33 cellular contexts compared by ENCODE assay signal in the genomic region with DNA sequence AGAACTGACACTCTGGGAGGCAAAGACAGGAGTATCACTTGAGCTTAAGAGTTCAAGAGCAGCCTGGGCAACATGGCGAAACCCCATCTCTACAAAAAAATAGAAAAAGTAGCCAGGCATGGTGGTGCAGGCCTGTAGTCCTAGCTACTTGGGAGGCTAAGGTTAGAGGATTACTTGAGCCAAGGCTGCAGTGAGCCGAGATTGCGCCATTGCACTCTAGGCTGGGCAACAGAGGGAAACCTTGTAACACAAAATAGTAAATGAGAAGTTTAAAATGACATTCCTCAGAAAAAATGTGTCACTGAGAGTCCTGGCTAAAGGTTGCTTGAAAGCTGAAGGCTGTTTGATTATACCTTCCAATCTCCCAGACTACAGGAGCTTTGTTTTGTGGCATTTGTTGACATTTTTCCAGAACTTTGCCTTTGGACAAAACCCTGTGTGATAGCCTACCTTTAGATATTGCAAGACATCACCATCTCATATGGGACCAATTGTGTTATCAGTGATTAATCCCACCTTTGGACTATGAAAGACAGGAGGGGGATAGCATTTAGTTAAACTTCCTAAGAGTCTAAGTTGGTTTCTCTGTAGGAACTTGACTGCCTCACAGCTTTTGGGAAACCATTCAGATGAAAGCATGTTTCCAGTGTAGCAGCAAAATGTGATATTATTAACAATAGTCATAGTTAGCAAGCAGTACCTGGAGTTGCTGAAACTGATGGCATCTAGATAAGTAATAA. TPM values are rescaled to one million over a fixed set of nuclear protein-coding genes. Genes with fewer than 3 reads are reported as not detected.
A peak's percentile ranks its signal among the peaks of the same experiment; 100 is the strongest.
DNase-seq lines count a peak whose midpoint lies in the region; ATAC-seq, FAIRE-seq and TF ChIP-seq lines count a peak whose summit lies in the region.
"Had no signal": no experiment of that assay in that cellular context is flagged by ENCODE, and none has a peak within 500 bp of the region (broad histone marks: within the 10 kb centered on the region; RNA-seq: fewer than 3 reads in every experiment).

No MANE protein-coding gene starts in this region.

- H3K27me3 Mint-ChIP-seq in activated naive CD4-positive, alpha-beta T cell treated with anti-CD3 and anti-CD28 coated beads, Interleukin-2, amount 50 U/mL, for 24 hours = no peaks in the 10 kb centered on the region
- no peaks in the 10 kb centered on the region for H3K27me3 Mint-ChIP-seq in IgD-negative memory B cell
- H3K27me3 Mint-ChIP-seq in endodermal cell (ENCODE audit: insufficient read depth) = no peaks in the 10 kb centered on the region

- no peaks in the 10 kb centered on the region for H3K9me3 Mint-ChIP-seq in activated naive CD4-positive, alpha-beta T cell treated with anti-CD3 and anti-CD28 coated beads, Interleukin-2, amount 50 U/mL, for 24 hours
- H3K9me3 Mint-ChIP-seq in IgD-negative memory B cell (no peaks in the 10 kb centered on the region), endodermal cell (no peaks in the 10 kb centered on the region)
- H3K9me3 Mint-ChIP-seq: H9 had no signal

- H3K27me3 ChIP-seq in endodermal cell (ENCODE audit: control insufficient read depth, insufficient read depth, low read length, poor library complexity, severe bottlenecking) (no peaks in the 10 kb centered on the region), skeletal muscle tissue (ENCODE audit: control insufficient read depth in 3 of 3, insufficient read depth in 3 of 3, low read length in 3 of 3) (no peaks in the 10 kb centered on the region)
- H3K27me3 ChIP-seq: esophagus squamous epithelium, foreskin keratinocyte, heart left ventricle, upper lobe of left lung had no signal

- H3K27ac Mint-ChIP-seq in activated naive CD4-positive, alpha-beta T cell treated with anti-CD3 and anti-CD28 coated beads, Interleukin-2, amount 50 U/mL, for 24 hours = peak overlapping the region; percentile 66
- peak overlapping the region in 2 of 3 donors; percentile 13 to 47 for H3K27ac Mint-ChIP-seq in IgD-negative memory B cell
- no peak overlapping the region for H3K27ac Mint-ChIP-seq in endodermal cell

- H3K9me3 ChIP-seq in endodermal cell (ENCODE audit: control insufficient read depth, low read length) = no peaks in the 10 kb centered on the region
- H3K9me3 ChIP-seq in skeletal muscle tissue (ENCODE audit: control insufficient read depth in 3 of 3, low read length in 3 of 3) = no peaks in the 10 kb centered on the region
- H3K9me3 ChIP-seq: esophagus squamous epithelium, heart left ventricle, upper lobe of left lung had no signal

- no peak for FAIRE-seq in RCC 7860 (lab: Jason Lieb, UNC)
- FAIRE-seq: A204.1, endometrium, GM18507, HTR-8/SVneo, kidney had no signal

- WGBS in endodermal cell (ENCODE audit: insufficient coverage in 1 of 2, insufficient read length in 1 of 2), 2 experiments = 89 to 96% methylated on average over 2 to 3 of the region's 3 CpGs

- DNase-seq in activated naive CD4-positive, alpha-beta T cell treated with Interleukin-2 at 50 U/mL for 16 hours = no peak
- DNase-seq in endodermal cell (no peak), NCI-H2196 treated with DMSO at 0.1 percent for 48 hours (lab: John Stamatoyannopoulos, UW; ENCODE audit: unreplicated experiment) (no peak), RCC 7860 (ENCODE audit: low spot score) (no peak)
- DNase-seq: activated effector memory CD4-positive, alpha-beta T cell treated with anti-CD3 and anti-CD28 coated beads, Interleukin-2, amount 50 U/mL, for 16 hours; dermis blood vessel endothelial cell; DMS 273 treated with DMSO at 0.1 percent for 48 hours; EL; esophagus squamous epithelium; foreskin keratinocyte; H9; heart left ventricle; KG1; kidney; NCI-H1417 treated with DMSO at 0.1 percent for 48 hours; NCI-H2081; NCI-H226; NCI-H526 treated with DMSO at 0.1 percent for 48 hours; PC-9; stimulated activated CD4-positive, alpha-beta T cell treated with anti-CD3 and anti-CD28 coated beads, Interleukin-15, amount 100 ng/mL, for 24 hours; stimulated activated CD4-positive, alpha-beta T cell treated with anti-CD3 and anti-CD28 coated beads, Interleukin-4, amount 100 ng/mL, for 4 hours; T-helper 2 cell; upper lobe of left lung had no signal

- H3K4me1 ChIP-seq in endodermal cell (ENCODE audit: control insufficient read depth, insufficient read depth, low read length) = peaks cover 6% of the 10 kb centered on the region
- H3K4me1 ChIP-seq in skeletal muscle tissue (ENCODE audit: control insufficient read depth in 3 of 3, insufficient read depth in 3 of 3, low read length in 3 of 3) = peaks cover 40 to 54% (median 46%) of the 10 kb centered on the region in 3 donors

- H3K36me3 Mint-ChIP-seq in activated naive CD4-positive, alpha-beta T cell treated with anti-CD3 and anti-CD28 coated beads, Interleukin-2, amount 50 U/mL, for 24 hours = peaks cover 15% of the 10 kb centered on the region
- H3K36me3 Mint-ChIP-seq in IgD-negative memory B cell (peaks cover 3% of the 10 kb centered on the region), endodermal cell (ENCODE audit: low read depth) (peaks cover 52% of the 10 kb centered on the region)

- H3K36me3 ChIP-seq in endodermal cell (ENCODE audit: control insufficient read depth, insufficient read depth, low read length) (peaks cover 57% of the 10 kb centered on the region), skeletal muscle tissue (ENCODE audit: control insufficient read depth in 3 of 3, insufficient read depth in 3 of 3, low read length in 3 of 3) (peaks cover 3 to 20% (median 6%) of the 10 kb centered on the region in 3 donors)

- ATAC-seq in GM18511 (IDR thresholded peaks at IDR 0.05; ENCODE audit: unreplicated experiment) = no peak
- ATAC-seq: foreskin keratinocyte, Right ventricle myocardium inferior, SK-N-SH treated with all-trans-retinoic acid at 6 μM for 48 hours had no signal

- H3K4me1 Mint-ChIP-seq in activated naive CD4-positive, alpha-beta T cell treated with anti-CD3 and anti-CD28 coated beads, Interleukin-2, amount 50 U/mL, for 24 hours = peaks cover 87% of the 10 kb centered on the region
- H3K4me1 Mint-ChIP-seq in IgD-negative memory B cell = peaks cover 37 to 57% (median 54%) of the 10 kb centered on the region in 3 donors
- peaks cover 31% of the 10 kb centered on the region for H3K4me1 Mint-ChIP-seq in endodermal cell

- peak overlapping the region; percentile 23 for H3K4me3 Mint-ChIP-seq in activated naive CD4-positive, alpha-beta T cell treated with anti-CD3 and anti-CD28 coated beads, Interleukin-2, amount 50 U/mL, for 24 hours
- H3K4me3 Mint-ChIP-seq in IgD-negative memory B cell = peak overlapping the region in 2 of 4 donors; percentile 17 to 62
- H3K4me3 Mint-ChIP-seq in endodermal cell = no peak overlapping the region
- H3K4me3 Mint-ChIP-seq: H9 had no signal

- H3K9ac ChIP-seq in endodermal cell (ENCODE audit: extremely low read depth, low read length, poor library complexity, severe bottlenecking) (no peak overlapping the region), skeletal muscle tissue (ENCODE audit: low read depth in 1 of 3, low read length in 3 of 3) (no peak overlapping the region)

- no peak for TF ChIP-seq CTCF in endodermal cell (conservative IDR thresholded peaks at IDR 0.05)

- H3K27ac ChIP-seq in endodermal cell (ENCODE audit: low read depth, low read length) = no peak overlapping the region
- H3K27ac ChIP-seq in skeletal muscle tissue (ENCODE audit: low read depth, low read length) = peak overlapping the region; percentile 99
- H3K27ac ChIP-seq: esophagus squamous epithelium, foreskin keratinocyte, heart left ventricle, PC-9, upper lobe of left lung had no signal

- H3K4me3 ChIP-seq in endodermal cell (ENCODE audit: low read length) (peak overlapping the region; percentile 26), skeletal muscle tissue (ENCODE audit: low read length in 3 of 3) (peak overlapping the region in 1 of 3 donors; percentile 14)
- H3K4me3 ChIP-seq: esophagus squamous epithelium, heart left ventricle, PC-9, upper lobe of left lung had no signal

RNA-seq across cellular contexts. Expression of gene TNKS2, which starts 5.3 kb away (rescaled TPM):
- 20.1 TPM for polyA plus RNA-seq in IgD-negative memory B cell
- total RNA-seq in endodermal cell (10 to 100 TPM; 51.3 to 59.9 TPM), skeletal muscle tissue (41.2 TPM)
- polyA plus RNA-seq in endodermal cell (2013, experiment 1 of 2) = 52.6 TPM
- 48.6 TPM for polyA plus RNA-seq in endodermal cell (2013, experiment 2 of 2)
